Comparison of ENCODE assay signal across 2 cellular contexts in genomic region chr4:180589575-180589974, GRCh38.
TF ChIP-seq lines count a peak whose summit lies in the region.

No MANE protein-coding gene starts in this region.

TF ChIP-seq in GM23338, 12 proteins besides CTCF, POLR2A, EP300 and RAD21:
- no peak for TF ChIP-seq ETS1 (IDR thresholded peaks at IDR 0.05)
- TF ChIP-seq CREB1 (CRISPR knock-in tag; IDR thresholded peaks at IDR 0.05; ENCODE audit: low read depth), result no peak
- TF ChIP-seq JUNB (IDR thresholded peaks at IDR 0.05; ENCODE audit: unreplicated experiment), result no peak
- no peak for TF ChIP-seq ZNF331 (CRISPR knock-in tag; IDR thresholded peaks at IDR 0.05; ENCODE audit: low read depth)
- TF ChIP-seq, protein P1, sequence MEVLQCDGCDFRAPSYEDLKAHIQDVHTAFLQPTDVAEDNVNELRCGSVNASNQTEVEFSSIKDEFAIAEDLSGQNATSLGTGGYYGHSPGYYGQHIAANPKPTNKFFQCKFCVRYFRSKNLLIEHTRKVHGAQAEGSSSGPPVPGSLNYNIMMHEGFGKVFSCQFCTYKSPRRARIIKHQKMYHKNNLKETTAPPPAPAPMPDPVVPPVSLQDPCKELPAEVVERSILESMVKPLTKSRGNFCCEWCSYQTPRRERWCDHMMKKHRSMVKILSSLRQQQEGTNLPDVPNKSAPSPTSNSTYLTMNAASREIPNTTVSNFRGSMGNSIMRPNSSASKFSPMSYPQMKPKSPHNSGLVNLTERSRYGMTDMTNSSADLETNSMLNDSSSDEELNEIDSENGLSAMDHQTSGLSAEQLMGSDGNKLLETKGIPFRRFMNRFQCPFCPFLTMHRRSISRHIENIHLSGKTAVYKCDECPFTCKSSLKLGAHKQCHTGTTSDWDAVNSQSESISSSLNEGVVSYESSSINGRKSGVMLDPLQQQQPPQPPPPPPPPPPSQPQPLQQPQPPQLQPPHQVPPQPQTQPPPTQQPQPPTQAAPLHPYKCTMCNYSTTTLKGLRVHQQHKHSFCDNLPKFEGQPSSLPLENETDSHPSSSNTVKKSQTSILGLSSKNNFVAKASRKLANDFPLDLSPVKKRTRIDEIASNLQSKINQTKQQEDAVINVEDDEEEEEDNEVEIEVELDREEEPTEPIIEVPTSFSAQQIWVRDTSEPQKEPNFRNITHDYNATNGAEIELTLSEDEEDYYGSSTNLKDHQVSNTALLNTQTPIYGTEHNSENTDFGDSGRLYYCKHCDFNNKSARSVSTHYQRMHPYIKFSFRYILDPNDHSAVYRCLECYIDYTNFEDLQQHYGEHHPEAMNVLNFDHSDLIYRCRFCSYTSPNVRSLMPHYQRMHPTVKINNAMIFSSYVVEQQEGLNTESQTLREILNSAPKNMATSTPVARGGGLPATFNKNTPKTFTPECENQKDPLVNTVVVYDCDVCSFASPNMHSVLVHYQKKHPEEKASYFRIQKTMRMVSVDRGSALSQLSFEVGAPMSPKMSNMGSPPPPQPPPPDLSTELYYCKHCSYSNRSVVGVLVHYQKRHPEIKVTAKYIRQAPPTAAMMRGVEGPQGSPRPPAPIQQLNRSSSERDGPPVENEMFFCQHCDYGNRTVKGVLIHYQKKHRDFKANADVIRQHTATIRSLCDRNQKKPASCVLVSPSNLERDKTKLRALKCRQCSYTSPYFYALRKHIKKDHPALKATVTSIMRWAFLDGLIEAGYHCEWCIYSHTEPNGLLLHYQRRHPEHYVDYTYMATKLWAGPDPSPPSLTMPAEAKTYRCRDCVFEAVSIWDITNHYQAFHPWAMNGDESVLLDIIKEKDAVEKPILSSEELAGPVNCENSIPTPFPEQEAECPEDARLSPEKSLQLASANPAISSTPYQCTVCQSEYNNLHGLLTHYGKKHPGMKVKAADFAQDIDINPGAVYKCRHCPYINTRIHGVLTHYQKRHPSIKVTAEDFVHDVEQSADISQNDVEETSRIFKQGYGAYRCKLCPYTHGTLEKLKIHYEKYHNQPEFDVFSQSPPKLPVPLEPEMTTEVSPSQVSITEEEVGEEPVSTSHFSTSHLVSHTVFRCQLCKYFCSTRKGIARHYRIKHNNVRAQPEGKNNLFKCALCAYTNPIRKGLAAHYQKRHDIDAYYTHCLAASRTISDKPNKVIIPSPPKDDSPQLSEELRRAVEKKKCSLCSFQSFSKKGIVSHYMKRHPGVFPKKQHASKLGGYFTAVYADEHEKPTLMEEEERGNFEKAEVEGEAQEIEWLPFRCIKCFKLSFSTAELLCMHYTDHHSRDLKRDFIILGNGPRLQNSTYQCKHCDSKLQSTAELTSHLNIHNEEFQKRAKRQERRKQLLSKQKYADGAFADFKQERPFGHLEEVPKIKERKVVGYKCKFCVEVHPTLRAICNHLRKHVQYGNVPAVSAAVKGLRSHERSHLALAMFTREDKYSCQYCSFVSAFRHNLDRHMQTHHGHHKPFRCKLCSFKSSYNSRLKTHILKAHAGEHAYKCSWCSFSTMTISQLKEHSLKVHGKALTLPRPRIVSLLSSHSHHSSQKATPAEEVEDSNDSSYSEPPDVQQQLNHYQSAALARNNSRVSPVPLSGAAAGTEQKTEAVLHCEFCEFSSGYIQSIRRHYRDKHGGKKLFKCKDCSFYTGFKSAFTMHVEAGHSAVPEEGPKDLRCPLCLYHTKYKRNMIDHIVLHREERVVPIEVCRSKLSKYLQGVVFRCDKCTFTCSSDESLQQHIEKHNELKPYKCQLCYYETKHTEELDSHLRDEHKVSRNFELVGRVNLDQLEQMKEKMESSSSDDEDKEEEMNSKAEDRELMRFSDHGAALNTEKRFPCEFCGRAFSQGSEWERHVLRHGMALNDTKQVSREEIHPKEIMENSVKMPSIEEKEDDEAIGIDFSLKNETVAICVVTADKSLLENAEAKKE (CRISPR knock-in tag; IDR thresholded peaks at IDR 0.05), result no peak
- TF ChIP-seq NANOG (IDR thresholded peaks at IDR 0.05; ENCODE audit: borderline replicate concordance), result no peak
- no peak for TF ChIP-seq STAT1 (IDR thresholded peaks at IDR 0.05; ENCODE audit: unreplicated experiment)
- TF ChIP-seq POLR2AphosphoS5 (IDR thresholded peaks at IDR 0.05; ENCODE audit: low read depth), result no peak
- TF ChIP-seq EZH2phosphoT487 (IDR thresholded peaks at IDR 0.05; ENCODE audit: unreplicated experiment), result no peak
- no peak for TF ChIP-seq EZH2 (IDR thresholded peaks at IDR 0.05; ENCODE audit: low read depth, unreplicated experiment)
- TF ChIP-seq REST (IDR thresholded peaks at IDR 0.05; ENCODE audit: unreplicated experiment), result no peak
- TF ChIP-seq ZNF114 (CRISPR knock-in tag; IDR thresholded peaks at IDR 0.05), result no peak

TF ChIP-seq in H1, 55 proteins besides CTCF, POLR2A, EP300 and RAD21 (continued from another document):
- TF ChIP-seq CHD2 (IDR thresholded peaks at IDR 0.05; ENCODE audit: low read length) (no peak), E2F6 (IDR thresholded peaks at IDR 0.05) (no peak), FOSL1 (IDR thresholded peaks at IDR 0.05; ENCODE audit: insufficient read depth, low read depth, low read length) (no peak), TCF12 (IDR thresholded peaks at IDR 0.05; ENCODE audit: low read depth, low read length) (no peak), BRCA1 (IDR thresholded peaks at IDR 0.05; ENCODE audit: low read depth, low read length) (no peak)
